ENCODE assay signal across 1 cellular context in the genomic region with DNA sequence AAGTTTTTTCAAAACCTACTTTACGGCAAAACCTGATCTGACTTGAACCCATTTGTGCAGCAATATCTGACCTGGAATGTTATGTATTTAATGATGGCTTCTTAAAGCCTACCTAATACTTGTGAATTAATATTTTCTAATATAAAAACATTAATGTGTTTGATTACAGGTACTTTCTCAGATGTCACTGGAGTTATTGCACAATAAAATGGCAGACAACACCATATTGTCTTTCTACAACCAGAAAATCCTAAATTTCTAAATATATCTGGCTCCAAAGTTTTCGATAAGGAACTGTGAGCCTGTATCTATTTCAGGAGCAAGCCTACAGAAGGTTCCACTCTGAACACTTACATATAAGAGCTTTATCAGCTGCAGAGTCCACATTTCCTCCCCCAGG.
TF ChIP-seq lines count a peak whose summit lies in the region.

No MANE protein-coding gene starts in this region.

TF ChIP-seq in HepG2, 621 proteins besides CTCF, POLR2A, EP300 and RAD21:
- TF ChIP-seq, protein P1, sequence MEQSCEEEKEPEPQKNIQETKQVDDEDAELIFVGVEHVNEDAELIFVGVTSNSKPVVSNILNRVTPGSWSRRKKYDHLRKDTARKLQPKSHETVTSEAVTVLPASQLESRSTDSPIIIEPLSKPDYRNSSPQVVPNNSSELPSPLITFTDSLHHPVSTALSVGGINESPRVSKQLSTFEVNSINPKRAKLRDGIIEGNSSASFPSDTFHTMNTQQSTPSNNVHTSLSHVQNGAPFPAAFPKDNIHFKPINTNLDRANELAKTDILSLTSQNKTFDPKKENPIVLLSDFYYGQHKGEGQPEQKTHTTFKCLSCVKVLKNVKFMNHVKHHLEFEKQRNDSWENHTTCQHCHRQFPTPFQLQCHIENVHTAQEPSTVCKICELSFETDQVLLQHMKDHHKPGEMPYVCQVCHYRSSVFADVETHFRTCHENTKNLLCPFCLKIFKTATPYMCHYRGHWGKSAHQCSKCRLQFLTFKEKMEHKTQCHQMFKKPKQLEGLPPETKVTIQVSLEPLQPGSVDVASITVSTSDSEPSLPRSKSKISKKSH (CRISPR knock-in tag; IDR thresholded peaks at IDR 0.05; ENCODE audit: borderline replicate concordance) = no peak
- peak; percentile 58; the same call in 1 of the 2 replicates for TF ChIP-seq CEBPB (IDR thresholded peaks at IDR 0.05; ENCODE audit: borderline replicate concordance, low read depth, low read length)
